In the genomic region with DNA sequence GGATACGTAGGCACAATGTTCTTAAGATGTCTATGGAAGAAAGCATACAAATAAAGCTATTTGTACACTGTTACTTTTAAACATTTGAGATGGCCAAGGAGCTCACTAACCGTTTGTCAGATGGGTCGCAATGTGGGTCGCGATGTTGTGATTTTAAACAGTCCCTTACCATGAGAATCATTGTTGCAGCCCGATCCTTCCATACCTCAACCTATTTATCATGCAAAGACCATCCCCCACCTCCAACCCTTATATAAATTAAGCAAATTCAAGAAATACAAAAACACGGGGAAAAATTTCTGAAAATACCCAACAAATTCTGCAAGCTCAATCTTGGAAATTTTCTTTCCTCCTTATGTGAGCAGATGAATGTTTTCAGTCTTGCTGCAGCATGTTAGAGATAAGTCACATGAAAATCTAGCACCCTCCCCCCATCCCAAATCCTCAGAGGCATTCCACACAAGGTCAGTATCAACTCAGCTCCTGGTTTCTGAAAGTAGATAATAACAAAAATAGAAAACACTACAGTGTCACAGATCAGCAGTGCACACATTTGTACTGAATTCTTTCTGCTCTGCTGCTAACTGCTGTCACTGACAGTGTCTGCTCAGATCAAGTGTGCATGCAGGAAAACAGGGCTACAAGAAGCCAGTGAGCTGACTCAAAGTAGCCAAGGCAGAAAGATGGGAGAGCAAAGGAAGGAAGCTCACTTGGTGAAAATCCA, we compare ENCODE assay signal across 1 cellular context.
TF ChIP-seq lines count a peak whose summit lies in the region.

No MANE protein-coding gene starts in this region.

TF ChIP-seq in K562, 482 proteins besides CTCF, POLR2A, EP300 and RAD21 (continued from another document):
- TF ChIP-seq, protein P1, sequence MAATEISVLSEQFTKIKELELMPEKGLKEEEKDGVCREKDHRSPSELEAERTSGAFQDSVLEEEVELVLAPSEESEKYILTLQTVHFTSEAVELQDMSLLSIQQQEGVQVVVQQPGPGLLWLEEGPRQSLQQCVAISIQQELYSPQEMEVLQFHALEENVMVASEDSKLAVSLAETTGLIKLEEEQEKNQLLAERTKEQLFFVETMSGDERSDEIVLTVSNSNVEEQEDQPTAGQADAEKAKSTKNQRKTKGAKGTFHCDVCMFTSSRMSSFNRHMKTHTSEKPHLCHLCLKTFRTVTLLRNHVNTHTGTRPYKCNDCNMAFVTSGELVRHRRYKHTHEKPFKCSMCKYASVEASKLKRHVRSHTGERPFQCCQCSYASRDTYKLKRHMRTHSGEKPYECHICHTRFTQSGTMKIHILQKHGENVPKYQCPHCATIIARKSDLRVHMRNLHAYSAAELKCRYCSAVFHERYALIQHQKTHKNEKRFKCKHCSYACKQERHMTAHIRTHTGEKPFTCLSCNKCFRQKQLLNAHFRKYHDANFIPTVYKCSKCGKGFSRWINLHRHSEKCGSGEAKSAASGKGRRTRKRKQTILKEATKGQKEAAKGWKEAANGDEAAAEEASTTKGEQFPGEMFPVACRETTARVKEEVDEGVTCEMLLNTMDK (IDR thresholded peaks at IDR 0.05; ENCODE audit: borderline replicate concordance, insufficient read depth, low read depth, low read length, poor library complexity, severe bottlenecking), result no peak
- TF ChIP-seq, protein P2, sequence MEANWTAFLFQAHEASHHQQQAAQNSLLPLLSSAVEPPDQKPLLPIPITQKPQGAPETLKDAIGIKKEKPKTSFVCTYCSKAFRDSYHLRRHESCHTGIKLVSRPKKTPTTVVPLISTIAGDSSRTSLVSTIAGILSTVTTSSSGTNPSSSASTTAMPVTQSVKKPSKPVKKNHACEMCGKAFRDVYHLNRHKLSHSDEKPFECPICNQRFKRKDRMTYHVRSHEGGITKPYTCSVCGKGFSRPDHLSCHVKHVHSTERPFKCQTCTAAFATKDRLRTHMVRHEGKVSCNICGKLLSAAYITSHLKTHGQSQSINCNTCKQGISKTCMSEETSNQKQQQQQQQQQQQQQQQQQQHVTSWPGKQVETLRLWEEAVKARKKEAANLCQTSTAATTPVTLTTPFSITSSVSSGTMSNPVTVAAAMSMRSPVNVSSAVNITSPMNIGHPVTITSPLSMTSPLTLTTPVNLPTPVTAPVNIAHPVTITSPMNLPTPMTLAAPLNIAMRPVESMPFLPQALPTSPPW (CRISPR knock-in tag; IDR thresholded peaks at IDR 0.05), result peak; percentile 27; the same call in 1 of the 2 replicates
- TF ChIP-seq TAL1 (IDR thresholded peaks at IDR 0.05) (peak; percentile 43; the same call in 1 of the 2 replicates), HDAC1 (IDR thresholded peaks at IDR 0.05) (peak in 1 of 2 experiments; percentile 67; a peak in 2 of 4 replicates), TSC22D4 (tag; IDR thresholded peaks at IDR 0.05) (no peak), MEIS2 (IDR thresholded peaks at IDR 0.05; ENCODE audit: partially characterized antibody) (no peak), TBL1XR1 (IDR thresholded peaks at IDR 0.05; ENCODE audit: low read length in 2 of 2) (peak in 1 of 2 experiments; percentile 52; a peak in 1 of 4 replicates), ZC3H11A (IDR thresholded peaks at IDR 0.05; ENCODE audit: low read depth, low read length) (no peak), ARID1B (IDR thresholded peaks at IDR 0.05) (peak; percentile 69), KLF6 (CRISPR knock-in tag; IDR thresholded peaks at IDR 0.05; ENCODE audit: borderline replicate concordance) (no peak), PHF21A (IDR thresholded peaks at IDR 0.05; ENCODE audit: borderline replicate concordance, low read depth) (no peak), HDAC2 (IDR thresholded peaks at IDR 0.05) (peak; percentile 46; the same call in 1 of the 2 replicates), NCOA2 (IDR thresholded peaks at IDR 0.05; ENCODE audit: partially characterized antibody in 2 of 2) (no peak), TARDBP (IDR thresholded peaks at IDR 0.05) (no peak), LARP7 (IDR thresholded peaks at IDR 0.05) (no peak)
- TF ChIP-seq, protein P3, sequence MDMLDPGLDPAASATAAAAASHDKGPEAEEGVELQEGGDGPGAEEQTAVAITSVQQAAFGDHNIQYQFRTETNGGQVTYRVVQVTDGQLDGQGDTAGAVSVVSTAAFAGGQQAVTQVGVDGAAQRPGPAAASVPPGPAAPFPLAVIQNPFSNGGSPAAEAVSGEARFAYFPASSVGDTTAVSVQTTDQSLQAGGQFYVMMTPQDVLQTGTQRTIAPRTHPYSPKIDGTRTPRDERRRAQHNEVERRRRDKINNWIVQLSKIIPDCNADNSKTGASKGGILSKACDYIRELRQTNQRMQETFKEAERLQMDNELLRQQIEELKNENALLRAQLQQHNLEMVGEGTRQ (CRISPR knock-in tag; IDR thresholded peaks at IDR 0.05), result no peak
- TF ChIP-seq, protein P4, sequence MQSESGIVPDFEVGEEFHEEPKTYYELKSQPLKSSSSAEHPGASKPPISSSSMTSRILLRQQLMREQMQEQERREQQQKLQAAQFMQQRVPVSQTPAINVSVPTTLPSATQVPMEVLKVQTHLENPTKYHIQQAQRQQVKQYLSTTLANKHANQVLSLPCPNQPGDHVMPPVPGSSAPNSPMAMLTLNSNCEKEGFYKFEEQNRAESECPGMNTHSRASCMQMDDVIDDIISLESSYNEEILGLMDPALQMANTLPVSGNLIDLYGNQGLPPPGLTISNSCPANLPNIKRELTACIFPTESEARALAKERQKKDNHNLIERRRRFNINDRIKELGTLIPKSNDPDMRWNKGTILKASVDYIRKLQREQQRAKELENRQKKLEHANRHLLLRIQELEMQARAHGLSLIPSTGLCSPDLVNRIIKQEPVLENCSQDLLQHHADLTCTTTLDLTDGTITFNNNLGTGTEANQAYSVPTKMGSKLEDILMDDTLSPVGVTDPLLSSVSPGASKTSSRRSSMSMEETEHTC (IDR thresholded peaks at IDR 0.05), result peak; percentile 17; the same call in 1 of the 2 replicates
